1 cellular context compared by ENCODE assay signal in genomic region chr20:62625921-62626547, GRCh38.
TF ChIP-seq lines count a peak whose summit lies in the region.

No MANE protein-coding gene starts in this region.

TF ChIP-seq in HepG2, 621 proteins besides CTCF, POLR2A, EP300 and RAD21 (continued from another document):
- TF ChIP-seq ZNF280B (CRISPR knock-in tag; IDR thresholded peaks at IDR 0.05; ENCODE audit: borderline replicate concordance), result 0 out of 2 replicates have a peak, but pooled peaks have one; percentile 1
